Comparison of ENCODE assay signal across 8 cellular contexts in genomic region chr11:60842688-60843605, GRCh38. TPM values are rescaled to one million over a fixed set of nuclear protein-coding genes. Genes with fewer than 3 reads are reported as not detected.
DNase-seq lines count a peak whose midpoint lies in the region; ATAC-seq and TF ChIP-seq lines count a peak whose summit lies in the region.

No MANE protein-coding gene starts in this region.

- DNase-seq in PC-9 = peak in 1 of 2 experiments; percentile 14
- DNase-seq in epithelial cell of proximal tubule (ENCODE audit: low read depth) = no peak
- no peak for DNase-seq in hippocampal formation (lab: John Stamatoyannopoulos, UW)
- no peak for DNase-seq in GM13977 (ENCODE audit: low spot score)
- no peak for DNase-seq in NCI-H1694 (lab: John Stamatoyannopoulos, UW)

- H3K27ac ChIP-seq in PC-9 = 0 out of 2 replicates have a peak overlapping the region, but pooled peaks have one; percentile 52
- H3K27ac ChIP-seq in parathyroid adenoma = peak overlapping the region; percentile 100

- in situ Hi-C loops in GM13977 (cut with MboI; ENCODE audit: low pct_unique_long_range_greater_than_20kb, low sequenced_read_pairs, unreplicated experiment) = loop anchor here (25.0 kb wide), 1 partner anchor 344 kb away; no protein-coding TSS in a partner anchor

- peaks cover 18% of the 10 kb centered on the region for H3K4me1 ChIP-seq in PC-9 (replicated peaks; ENCODE audit: insufficient read depth)
- H3K4me1 ChIP-seq in parathyroid adenoma = peaks cover 30% of the 10 kb centered on the region

- no peaks in the 10 kb centered on the region; the same call in 1 of the 2 replicates for H3F3A ChIP-seq in PC-9 (ENCODE audit: insufficient read depth, low read depth)

- intact Hi-C loops in PC-9 (cut with micrococcal nuclease; ENCODE audit: unreplicated experiment) = no loop called here

- H2AFZ ChIP-seq in PC-9 (peak overlapping the region; percentile 94), parathyroid adenoma (no peak overlapping the region)

- BruUV-seq in PC-9 (replicated peaks; lab: Mats Ljungman, UMichigan) = TSS peak; percentile 45

- peak overlapping the region; percentile 99 for H3K9ac ChIP-seq in parathyroid adenoma

- CTCF ChIA-PET in PC-9 (lab: Charles Lee) = no interaction called here

- H3K27me3 ChIP-seq in PC-9 (ENCODE audit: insufficient read depth, low read depth) (no peaks in the 10 kb centered on the region), parathyroid adenoma (ENCODE audit: control insufficient read depth, insufficient read depth, low read length) (no peaks in the 10 kb centered on the region)

- H3K9me3 ChIP-seq in PC-9 (ENCODE audit: insufficient read depth, low read depth) = no peaks in the 10 kb centered on the region
- H3K9me3 ChIP-seq in parathyroid adenoma (ENCODE audit: control insufficient read depth, low read length) = no peaks in the 10 kb centered on the region

- H4K20me1 ChIP-seq in PC-9 (ENCODE audit: insufficient read depth) = peaks cover 15% of the 10 kb centered on the region; the same call in 1 of the 2 replicates

- H3K4me2 ChIP-seq in PC-9 = peak overlapping the region; percentile 98
- H3K4me2 ChIP-seq in parathyroid adenoma (ENCODE audit: low read length) = peak overlapping the region; percentile 75

- H3K9me2 ChIP-seq in PC-9 (ENCODE audit: insufficient read depth) = no peaks in the 10 kb centered on the region

- POLR2A ChIA-PET in PC-9 (lab: Charles Lee; ENCODE audit: unreplicated experiment) = interaction anchor here (0.7 kb wide), 1 partner anchor 63 kb away, joined by 3 read pairs; the partner anchor contains the start of gene PRPF19

- peak overlapping the region; percentile 84 for H3K4me3 ChIP-seq in GM08714 (ENCODE audit: low read length)
- peak overlapping the region; percentile 91 for H3K4me3 ChIP-seq in PC-9
- peak overlapping the region; percentile 99 for H3K4me3 ChIP-seq in epithelial cell of proximal tubule (ENCODE audit: low read depth, low read length)
- H3K4me3 ChIP-seq in parathyroid adenoma (ENCODE audit: low read depth, low read length) = peak overlapping the region; percentile 96

- no peak for TF ChIP-seq CTCF in PC-9 (conservative IDR thresholded peaks at IDR 0.05)
- no peak for TF ChIP-seq CTCF in epithelial cell of proximal tubule (conservative IDR thresholded peaks at IDR 0.05; ENCODE audit: low read depth, low read length)
- no peak for TF ChIP-seq CTCF in parathyroid adenoma (IDR thresholded peaks at IDR 0.05)
- TF ChIP-seq CTCF in GM13977 (IDR thresholded peaks at IDR 0.05; ENCODE audit: extremely low read depth, insufficient read depth, missing control alignments) = no peak

- no peak for ATAC-seq in HG02981 (IDR thresholded peaks at IDR 0.05; ENCODE audit: unreplicated experiment)

- peaks cover 37% of the 10 kb centered on the region for H3K79me2 ChIP-seq in PC-9 (ENCODE audit: low read depth)
- H3K79me2 ChIP-seq in parathyroid adenoma = peaks cover 36% of the 10 kb centered on the region

- H3K36me3 ChIP-seq in PC-9 (ENCODE audit: low read depth) (peaks cover 9% of the 10 kb centered on the region; the same call in 1 of the 2 replicates), parathyroid adenoma (ENCODE audit: control insufficient read depth, insufficient read depth, low read length) (peaks cover 8% of the 10 kb centered on the region)

RNA-seq across cellular contexts. Expression of gene CCDC86, which starts 1.0 kb away (rescaled TPM):
- 34.8 and 35.6 TPM in 2 replicates for total RNA-seq in PC-9 (2021)
- 38.6 and 61.5 TPM in 2 replicates for total RNA-seq in epithelial cell of proximal tubule

RNA-seq across cellular contexts. Expression of gene PTGDR2, which starts 12.8 kb away (rescaled TPM):
- 0.18 TPM in 1 of 2 replicates, not detected in the other for total RNA-seq in PC-9 (2021)
- 0.29 TPM in 1 of 2 replicates, not detected in the other for total RNA-seq in epithelial cell of proximal tubule

RNA-seq across cellular contexts. Expression of gene ZP1, which starts 24.4 kb away (rescaled TPM):
- total RNA-seq in PC-9 (2021) (not detected in 2 replicates), epithelial cell of proximal tubule (not detected in 2 replicates)

RNA-seq across cellular contexts. Expression of gene MS4A10, which starts 57.8 kb away (rescaled TPM):
- total RNA-seq in PC-9 (2021) (not detected in 2 replicates), epithelial cell of proximal tubule (not detected in 2 replicates)
